Comparison of ENCODE assay signal across 31 cellular contexts in genomic region chr2:107340955-107341354, GRCh38.
"Had no signal": no experiment of that assay in that cellular context is flagged by ENCODE, and none has a peak within 500 bp of the region (broad histone marks: within the 10 kb centered on the region; RNA-seq: fewer than 3 reads in every experiment).

No MANE protein-coding gene starts in this region.

- ATAC-seq: naive thymus-derived CD8-positive, alpha-beta T cell; natural killer cell treated with Interleukin-12 subunit alpha and Interleukin-12 subunit beta and Interleukin-15 and Interleukin-18, amount 100 ng/mL, for 72 hours; psoas muscle; right cardiac atrium; sciatic nerve; stimulated activated memory B cell treated with anti-CD40 and anti-IgM and Interleukin-4, amounts not matched to agents 10 μg/mL and 1 μg/mL and 100 μg/mL, for 72 hours; stimulated activated naive CD8-positive, alpha-beta T cell treated with anti-CD3 and anti-CD28 coated beads, Interleukin-15, amount 100 ng/mL, for 72 hours; stimulated activated naive CD8-positive, alpha-beta T cell treated with anti-CD3 and anti-CD28 coated beads, Interleukin-15, Interleukin-2, amounts not matched to agents 100 U/mL and 50 U/mL, for 24 hours had no signal

- FAIRE-seq: urothelium cell line had no signal

- H3K27me3 ChIP-seq: neural progenitor cell, ovary, spleen, thyroid gland, tibial nerve, upper lobe of left lung, vagina had no signal

- H3K36me3 ChIP-seq: neural progenitor cell, ovary, spleen, thoracic aorta, thyroid gland, tibial nerve, upper lobe of left lung, vagina had no signal

- DNase-seq: naive B cell; naive thymus-derived CD8-positive, alpha-beta T cell; nephron progenitor cell; occipital lobe; ovary; posterior cingulate gyrus; psoas muscle; right cardiac atrium; spleen; stimulated activated CD4-positive, alpha-beta T cell treated with anti-CD3 and anti-CD28 coated beads, Interleukin-12 subunit alpha, Interleukin-12 subunit beta, amount 100 ng/mL, for 4 hours; stimulated activated CD4-positive, alpha-beta T cell treated with anti-CD3 and anti-CD28 coated beads, Interleukin-1b, Interleukin-23, amount 100 ng/mL, for 48 hours; stimulated activated CD4-positive, alpha-beta T cell treated with anti-CD3 and anti-CD28 coated beads, Interleukin-4, amount 100 ng/mL, for 1 hour; stimulated activated CD4-positive, alpha-beta T cell treated with anti-CD3 and anti-CD28 coated beads, Interleukin-4, amount 100 ng/mL, for 4 hours; stimulated activated CD8-positive, alpha-beta memory T cell treated with anti-CD3 and anti-CD28 coated beads, Interleukin-4, amount 100 ng/mL, for 48 hours; stimulated activated naive CD4-positive, alpha-beta T cell; stimulated activated naive CD8-positive, alpha-beta T cell treated with anti-CD3 and anti-CD28 coated beads, Interleukin-15, amount 100 ng/mL, for 72 hours; stimulated activated naive CD8-positive, alpha-beta T cell treated with anti-CD3 and anti-CD28 coated beads, Interleukin-15, Interleukin-2, amounts not matched to agents 100 U/mL and 50 U/mL, for 24 hours; thyroid gland; trophoblast cell; upper lobe of left lung had no signal

- H3K4me3 ChIP-seq: neural progenitor cell, ovary, psoas muscle, skin epidermis, smooth muscle cell, spleen, thoracic aorta, thyroid gland, tibial nerve, upper lobe of left lung, vagina had no signal

- H2AFZ ChIP-seq: neural progenitor cell, parathyroid adenoma had no signal

- H3K4me2 ChIP-seq: neural progenitor cell, smooth muscle cell had no signal

- H3K4me1 ChIP-seq: neural progenitor cell, parathyroid adenoma, psoas muscle, spleen, upper lobe of left lung, vagina had no signal

- H3K9me3 ChIP-seq: thoracic aorta, thyroid gland, vagina had no signal

- H3K9ac ChIP-seq: neural progenitor cell, parathyroid adenoma had no signal

- H3K79me2 ChIP-seq: parathyroid adenoma had no signal

- H3K27ac ChIP-seq: neural progenitor cell, ovary, parathyroid adenoma, psoas muscle, skin epidermis, spleen, thoracic aorta, thyroid gland, tibial nerve, upper lobe of left lung, vagina had no signal
